ENCODE assay signal across 8 cellular contexts in genomic region chr20:59006864-59007757, GRCh38. TPM values are rescaled to one million over a fixed set of nuclear protein-coding genes. Genes with fewer than 3 reads are reported as not detected.
DNase-seq lines count a peak whose midpoint lies in the region; ATAC-seq, FAIRE-seq and TF ChIP-seq lines count a peak whose summit lies in the region.

Gene CTSZ, minus strand, starts transcription at chr20:59007254. Its CDS starts 126 bp downstream, at chr20:59007128.

- peaks cover 61 to 100% (median 75%) of the 10 kb centered on the region in 10 experiments for H3K4me1 ChIP-seq in BLaER1 treated with 17β-estradiol and CSF1 and Interleukin-3, amounts not matched to agents 10 nM and 100 nM

- peak; percentile 47 for DNase-seq in RCC 7860 (ENCODE audit: low spot score)
- peak; percentile 86 for DNase-seq in left ventricle myocardium superior
- no peak for DNase-seq in retinal pigment epithelial cell (ENCODE audit: low read depth)
- no peak for DNase-seq in NCI-H187 (lab: John Stamatoyannopoulos, UW)
- no peak for DNase-seq in NCI-H748 (lab: John Stamatoyannopoulos, UW; ENCODE audit: unreplicated experiment)

- peaks cover 0 to 22% (median 0%) of the 10 kb centered on the region in 11 experiments; a peak in 9 of 22 replicates for H3K36me3 ChIP-seq in BLaER1 treated with 17β-estradiol and CSF1 and Interleukin-3, amounts not matched to agents 10 nM and 100 nM

- peak within 1 kb of the TSS; percentile 55 to 78 (median 64) for H3K4me3 ChIP-seq in BLaER1 treated with 17β-estradiol and CSF1 and Interleukin-3, amounts not matched to agents 10 nM and 100 nM
- peak within 1 kb of the TSS; percentile 55 for H3K4me3 ChIP-seq in retinal pigment epithelial cell (ENCODE audit: low read length)

- TF ChIP-seq CTCF in retinal pigment epithelial cell (conservative IDR thresholded peaks at IDR 0.05; ENCODE audit: low read depth, low read length) = no peak

- intact Hi-C loops in left ventricle myocardium superior (cut with micrococcal nuclease) = no loop called here

- FAIRE-seq in RCC 7860 (lab: Jason Lieb, UNC) = no peak

- H3K9me3 ChIP-seq in BLaER1 treated with 17β-estradiol and CSF1 and Interleukin-3, amounts not matched to agents 10 nM and 100 nM (replicated peaks in 1 of 11) = no peaks in the 10 kb centered on the region

- peak within 1 kb of the TSS; percentile 68 to 99 (median 85) for H3K27ac ChIP-seq in BLaER1 treated with 17β-estradiol and CSF1 and Interleukin-3, amounts not matched to agents 10 nM and 100 nM
- H3K27ac ChIP-seq in angular gyrus (ENCODE audit: low read depth, low read length) = peak within 1 kb of the TSS; percentile 82

- peak within 1 kb of the TSS; percentile 95 to 100 (median 97) for H3K4me2 ChIP-seq in BLaER1 treated with 17β-estradiol and CSF1 and Interleukin-3, amounts not matched to agents 10 nM and 100 nM

- ATAC-seq in GM21717 (IDR thresholded peaks at IDR 0.05; ENCODE audit: unreplicated experiment) (peak; percentile 22), left ventricle myocardium superior (peak; percentile 87)

- H3K9ac ChIP-seq in BLaER1 treated with 17β-estradiol and CSF1 and Interleukin-3, amounts not matched to agents 10 nM and 100 nM = peak within 1 kb of the TSS; percentile 74 to 98 (median 82)

- H3K27me3 ChIP-seq in BLaER1 treated with 17β-estradiol and CSF1 and Interleukin-3, amounts not matched to agents 10 nM and 100 nM = peaks cover 0 to 22% (median 15%) of the 10 kb centered on the region in 11 experiments; a peak in 16 of 22 replicates

- H4K20me1 ChIP-seq in BLaER1 treated with 17β-estradiol and CSF1 and Interleukin-3, amounts not matched to agents 10 nM and 100 nM = peaks cover 0 to 28% (median 23%) of the 10 kb centered on the region in 11 experiments; a peak in 16 of 22 replicates

RNA-seq across cellular contexts. Expression of gene CTSZ, which starts in this region (rescaled TPM):
- total RNA-seq in left ventricle myocardium superior = 129 TPM

Comparison
In these comparisons a context has a peak if more than half of its experiments do, and no peak if none do; other contexts are left out.
1. DNase-seq: peak in RCC 7860 (single experiment) and left ventricle myocardium superior (single experiment); none in retinal pigment epithelial cell (single experiment), NCI-H187 (0 of 2) and NCI-H748 (single experiment).